8 cellular contexts compared by ENCODE assay signal in the genomic region with DNA sequence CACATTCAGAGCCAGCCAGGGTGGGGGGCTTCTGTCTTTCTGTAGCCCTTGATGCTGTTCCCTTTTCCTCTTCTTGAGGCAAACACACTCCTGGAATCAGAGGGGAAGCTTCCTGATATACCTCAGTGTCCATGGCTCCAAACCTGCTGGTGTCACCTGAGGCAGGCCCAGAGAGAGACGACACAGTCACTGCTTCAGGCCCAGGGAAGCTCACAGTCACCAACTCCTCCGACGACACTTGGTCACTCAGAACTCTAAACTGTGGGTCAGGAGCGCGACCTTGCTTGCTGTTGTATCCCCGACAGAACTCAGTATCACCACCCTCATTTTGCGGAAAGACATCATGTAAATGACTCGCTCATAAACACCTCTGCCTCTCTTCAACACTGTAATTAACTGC. TPM values are rescaled to one million over a fixed set of nuclear protein-coding genes. Genes with fewer than 3 reads are reported as not detected.
DNase-seq lines count a peak whose midpoint lies in the region; ATAC-seq, FAIRE-seq and TF ChIP-seq lines count a peak whose summit lies in the region.

No MANE protein-coding gene starts in this region.

- H3K27me3 ChIP-seq in HUES48 (ENCODE audit: control insufficient read depth, insufficient read depth, low read length) (no peaks in the 10 kb centered on the region), mammary epithelial cell (ENCODE audit: insufficient read depth, low read length) (no peaks in the 10 kb centered on the region), mononuclear cell (ENCODE audit: insufficient read depth, low read length) (no peaks in the 10 kb centered on the region)

- no peak for ATAC-seq in A549

- H3K4me1 ChIP-seq in A549 (peaks cover 8% of the 10 kb centered on the region; the same call in 1 of the 3 replicates), HUES48 (ENCODE audit: control insufficient read depth, insufficient read depth, low read length) (peaks cover 8% of the 10 kb centered on the region), mammary epithelial cell (ENCODE audit: insufficient read depth, low read length) (peaks cover 17% of the 10 kb centered on the region), mononuclear cell (ENCODE audit: insufficient read depth, low read length) (peaks cover 35% of the 10 kb centered on the region)

- peaks cover 45% of the 10 kb centered on the region for H3K79me2 ChIP-seq in mammary epithelial cell (ENCODE audit: insufficient read depth, low read length)

- TF ChIP-seq RAD21 in A549 (conservative IDR thresholded peaks at IDR 0.05 in 1 of 2, IDR thresholded peaks at IDR 0.05 in 1 of 2), result no peak

- TF ChIP-seq POLR2A in A549 (IDR thresholded peaks at IDR 0.05; ENCODE audit: low read length), result no peak

- FAIRE-seq in A549 (lab: Jason Lieb, UNC), result no peak

- TF ChIP-seq CTCF in A549 (IDR thresholded peaks at IDR 0.05) (no peak), mammary epithelial cell (conservative IDR thresholded peaks at IDR 0.05 in 1 of 2, IDR thresholded peaks at IDR 0.05 in 1 of 2; ENCODE audit: extremely low read depth in 1 of 2, insufficient read depth in 1 of 2, low read depth in 1 of 2, low read length in 2 of 2) (no peak)

- BruUV-seq in mammary epithelial cell (replicated peaks; lab: Mats Ljungman, UMichigan), result TSS peak; percentile 53

- dilution Hi-C loops in mammary epithelial cell (cut with HindIII; ENCODE audit: low sequenced_read_pairs), result loop anchor here (5.0 kb wide), 3 partner anchors 70 to 205 kb away; no protein-coding TSS in a partner anchor

- H3K9me3 ChIP-seq in A549 (0 out of 3 replicates have a peak, but pooled peaks cover 5% of the 10 kb centered on the region), HUES48 (ENCODE audit: control insufficient read depth, insufficient read depth, low read length) (no peaks in the 10 kb centered on the region), mammary epithelial cell (replicated peaks; ENCODE audit: insufficient read depth, low read length) (no peaks in the 10 kb centered on the region), mononuclear cell (ENCODE audit: low read depth, low read length) (no peaks in the 10 kb centered on the region)

- H3K36me3 ChIP-seq in HUES48 (ENCODE audit: control insufficient read depth, insufficient read depth, low read length) (peaks cover 37% of the 10 kb centered on the region), mammary epithelial cell (ENCODE audit: insufficient read depth, low read length) (peaks cover 12% of the 10 kb centered on the region)

- no peaks in the 10 kb centered on the region for H4K20me1 ChIP-seq in mammary epithelial cell (ENCODE audit: insufficient read depth, low read length)

- no peak for TF ChIP-seq EP300 in A549 (IDR thresholded peaks at IDR 0.05)

- H3K27ac ChIP-seq in A549 (peak overlapping the region in 1 of 2 experiments; percentile 92; a peak in 3 of 6 replicates), HUES48 (ENCODE audit: low read depth, low read length) (peak overlapping the region; percentile 24), mammary epithelial cell (ENCODE audit: insufficient read depth, low read depth, low read length) (no peak overlapping the region)

- no peak overlapping the region for H3K9ac ChIP-seq in HUES48 (ENCODE audit: low read depth, low read length)
- no peak overlapping the region for H3K9ac ChIP-seq in mammary epithelial cell (ENCODE audit: insufficient read depth, low read length)

- peak overlapping the region; percentile 72 for H3K4me2 ChIP-seq in A549
- H3K4me2 ChIP-seq in mammary epithelial cell (ENCODE audit: insufficient read depth, low read depth, low read length), result peak overlapping the region; percentile 86

- no peak overlapping the region for H2AFZ ChIP-seq in mammary epithelial cell (ENCODE audit: low read depth, low read length)

- H3K4me3 ChIP-seq in A549 (peak overlapping the region; percentile 75), HUES48 (ENCODE audit: low read depth, low read length) (peak overlapping the region; percentile 95), mammary epithelial cell (replicated peaks in 1 of 3; ENCODE audit: insufficient read depth in 1 of 3, low read depth in 2 of 3, low read length in 3 of 3) (peak overlapping the region; percentile 48 to 85 (median 67)), mononuclear cell (ENCODE audit: low read length) (peak overlapping the region; percentile 92)

- CTCF ChIA-PET in A549 (lab: Yijun Ruan, JAX) (interaction anchor here (1.0 to 1.1 kb wide), 2 partner anchors 9 to 131 kb away, joined by 3 read pairs; no protein-coding TSS in a partner anchor), mammary epithelial cell (lab: Charles Lee; ENCODE audit: low non-redundant PET) (no interaction called here)

- in situ Hi-C loops in mammary epithelial cell (cut with MboI; ENCODE audit: low sequenced_read_pairs in 2 of 2), result no loop called here

- WGBS in A549 (ENCODE audit: missing lambda C conversion rate), result 92% methylated on average over 8 of the region's 8 CpGs
- 90% methylated on average over 8 of the region's 8 CpGs for WGBS in mammary epithelial cell (ENCODE audit: low coverage, missing lambda C conversion rate)

- intact Hi-C loops in mammary epithelial cell (cut with micrococcal nuclease), result loop anchor here (2.0 to 10.0 kb wide), 4 partner anchors 114 to 1822 kb away; no protein-coding TSS in a partner anchor

- DNase-seq in A549 (ENCODE audit: low read depth in 1 of 2, low spot score in 1 of 2) (no peak), mammary epithelial cell (no peak), foreskin melanocyte (no peak), superior temporal gyrus (ENCODE audit: extremely low spot score) (no peak), HuH-7.5 (ENCODE audit: low spot score) (no peak)
- no peak for DNase-seq in activated CD4-positive, CD25-positive, alpha-beta regulatory T cell treated with anti-CD3 and anti-CD28 coated beads, Interleukin-2, amount 50 U/mL, for 72 hours

- POLR2A ChIA-PET in A549 (lab: Yijun Ruan, JAX), result no interaction called here

TF ChIP-seq in A549, 52 proteins besides CTCF, POLR2A, EP300 and RAD21:
- no peak for TF ChIP-seq ZNF302 (CRISPR knock-in tag; IDR thresholded peaks at IDR 0.05)
- no peak for TF ChIP-seq EHF (CRISPR knock-in tag; IDR thresholded peaks at IDR 0.05)
- TF ChIP-seq ZC3H11A (IDR thresholded peaks at IDR 0.05), result no peak
- no peak for TF ChIP-seq HEYL (CRISPR knock-in tag; IDR thresholded peaks at IDR 0.05)
- no peak for TF ChIP-seq BHLHE40 (IDR thresholded peaks at IDR 0.05; ENCODE audit: low read depth, low read length)

RNA-seq across cellular contexts. Expression of a gene that starts 1.1 kb away (rescaled TPM):
- polyA plus RNA-seq in A549 (2011; rRNA removed), result 10.8 and 13.7 TPM in 2 replicates
- 37.0 and 39.5 TPM in 2 replicates for polyA plus RNA-seq in A549 (2012; cell fraction: cytosol; rRNA removed)
- polyA plus RNA-seq in A549 (2012; cell fraction: nucleus; rRNA removed), result 209 and 289 TPM in 2 replicates
- 24.6 to 30.1 TPM (median 29.9 TPM) in 3 replicates for polyA plus RNA-seq in A549 (2017; fragmentation: RNase III; extraction: RNeasy Plus Mini Kit Qiagen cat#74134 plus additional on column Dnase treatment)
- 33.3 and 38.6 TPM in 2 replicates for polyA minus RNA-seq in A549 (2011; rRNA and poly(A)+ RNA removed)
- 10 to 100 TPM; 53.0 to 56.0 TPM for total RNA-seq in mammary epithelial cell
- 23.2 TPM for polyA plus RNA-seq in mammary epithelial cell
- 74.4 TPM for polyA minus RNA-seq in mammary epithelial cell
- total RNA-seq in mononuclear cell, result 78.2 TPM

RNA-seq across cellular contexts. Expression of a gene that starts 6.3 kb away (rescaled TPM):
- polyA plus RNA-seq in A549 (2011; rRNA removed), result 5.8 and 7.4 TPM in 2 replicates
- polyA plus RNA-seq in A549 (2012; cell fraction: cytosol; rRNA removed), result 1.7 and 1.9 TPM in 2 replicates
- polyA plus RNA-seq in A549 (2012; cell fraction: nucleus; rRNA removed), result 1.2 and 2.8 TPM in 2 replicates
- 4.1 to 5.2 TPM (median 4.9 TPM) in 3 replicates for polyA plus RNA-seq in A549 (2017; fragmentation: RNase III; extraction: RNeasy Plus Mini Kit Qiagen cat#74134 plus additional on column Dnase treatment)
- 4.5 and 6.6 TPM in 2 replicates for polyA minus RNA-seq in A549 (2011; rRNA and poly(A)+ RNA removed)
- total RNA-seq in mammary epithelial cell, result 10 to 100 TPM in 1 of 2 donors, 1 to 10 TPM in 1; 7.3 to 10.3 TPM
- polyA plus RNA-seq in mammary epithelial cell, result 4.9 TPM
- polyA minus RNA-seq in mammary epithelial cell, result 9.1 TPM
- total RNA-seq in mononuclear cell, result 94.2 TPM

RNA-seq across cellular contexts. Expression of a gene that starts 18.9 kb away (rescaled TPM):
- polyA plus RNA-seq in A549 (2011; rRNA removed) (1.4 and 1.5 TPM in 2 replicates), A549 (2017; fragmentation: RNase III; extraction: RNeasy Plus Mini Kit Qiagen cat#74134 plus additional on column Dnase treatment) (4.1 to 5.1 TPM (median 4.3 TPM) in 3 replicates), mammary epithelial cell (3.3 TPM)
- 2.1 and 2.7 TPM in 2 replicates for polyA plus RNA-seq in A549 (2012; cell fraction: cytosol; rRNA removed)
- polyA plus RNA-seq in A549 (2012; cell fraction: nucleus; rRNA removed), result 8.5 and 9.7 TPM in 2 replicates
- polyA minus RNA-seq in A549 (2011; rRNA and poly(A)+ RNA removed), result 1.7 and 2.2 TPM in 2 replicates
- total RNA-seq in mammary epithelial cell (10 to 100 TPM in 1 of 2 donors, 1 to 10 TPM in 1; 6.5 to 18.3 TPM), mononuclear cell (48.6 TPM)
- 4.4 TPM for polyA minus RNA-seq in mammary epithelial cell

RNA-seq across cellular contexts. Expression of a gene that starts 34.3 kb away (rescaled TPM):
- polyA plus RNA-seq in A549 (2011; rRNA removed), result 1.5 and 2.2 TPM in 2 replicates
- polyA plus RNA-seq in A549 (2012; cell fraction: cytosol; rRNA removed), result 1.6 and 2.3 TPM in 2 replicates
- 15.8 and 16.3 TPM in 2 replicates for polyA plus RNA-seq in A549 (2012; cell fraction: nucleus; rRNA removed)
- 3.8 to 5.2 TPM (median 4.4 TPM) in 3 replicates for polyA plus RNA-seq in A549 (2017; fragmentation: RNase III; extraction: RNeasy Plus Mini Kit Qiagen cat#74134 plus additional on column Dnase treatment)
- 0.91 and 1.3 TPM in 2 replicates for polyA minus RNA-seq in A549 (2011; rRNA and poly(A)+ RNA removed)
- 10 to 100 TPM; 20.2 to 27.9 TPM for total RNA-seq in mammary epithelial cell
- 18.6 TPM for polyA plus RNA-seq in mammary epithelial cell
- polyA minus RNA-seq in mammary epithelial cell, result 9.4 TPM
- 21.9 TPM for total RNA-seq in mononuclear cell

RNA-seq across cellular contexts. Expression of a gene that starts 43.9 kb away (rescaled TPM):
- polyA plus RNA-seq in A549 (2011; rRNA removed) (0.41 and 0.70 TPM in 2 replicates), A549 (2017; fragmentation: RNase III; extraction: RNeasy Plus Mini Kit Qiagen cat#74134 plus additional on column Dnase treatment) (0.90 to 1.6 TPM (median 1.4 TPM) in 3 replicates), mammary epithelial cell (2.2 TPM)
- 2.2 and 2.6 TPM in 2 replicates for polyA plus RNA-seq in A549 (2012; cell fraction: cytosol; rRNA removed)
- polyA plus RNA-seq in A549 (2012; cell fraction: nucleus; rRNA removed), result 11.0 and 12.3 TPM in 2 replicates
- 0.92 and 1.2 TPM in 2 replicates for polyA minus RNA-seq in A549 (2011; rRNA and poly(A)+ RNA removed)
- total RNA-seq in mammary epithelial cell (1 to 10 TPM; 1.2 to 5.2 TPM), mononuclear cell (12.7 TPM)
- polyA minus RNA-seq in mammary epithelial cell, result 2.3 TPM
